11 cellular contexts compared by ENCODE assay signal in the genomic region with DNA sequence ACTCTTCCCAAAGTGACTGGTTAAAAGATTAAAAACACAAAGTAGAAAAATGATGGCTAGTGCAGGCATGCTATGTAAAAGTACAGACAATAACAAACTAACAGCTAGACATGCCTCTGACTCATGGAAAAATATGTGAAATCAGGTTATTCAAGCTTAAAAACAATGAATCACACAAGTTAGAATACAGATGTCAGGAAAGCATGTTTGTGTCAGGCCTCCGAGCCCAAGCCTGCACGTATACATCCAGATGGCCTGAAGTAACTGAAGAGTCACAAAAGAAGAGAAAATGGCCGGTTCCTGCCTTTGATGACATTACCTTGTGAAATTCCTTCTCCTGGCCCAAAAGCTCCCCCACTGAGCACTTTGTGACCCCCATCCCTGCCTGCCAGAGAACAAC.
DNase-seq lines count a peak whose midpoint lies in the region; FAIRE-seq and TF ChIP-seq lines count a peak whose summit lies in the region.
"Had no signal": no experiment of that assay in that cellular context is flagged by ENCODE, and none has a peak within 500 bp of the region (broad histone marks: within the 10 kb centered on the region; RNA-seq: fewer than 3 reads in every experiment).

No MANE protein-coding gene starts in this region.

- DNase-seq in HFFc6 (peak; percentile 92), cardiac fibroblast (ENCODE audit: low read depth in 2 of 2) (peak; percentile 91 to 99), kidney tubule cell (ENCODE audit: low spot score) (peak; percentile 95), NCI-H1436 treated with DMSO at 0.1 percent for 48 hours (lab: John Stamatoyannopoulos, UW) (no peak), mucosa of gallbladder (ENCODE audit: low spot score) (no peak), D721Med (ENCODE audit: insufficient read length, low spot score) (no peak)
- no peak for DNase-seq in T-helper 2 cell treated with Interferon-gamma antibody and Interleukin-4, amounts not matched to agents 5 μg/mL and 100 μg/mL, for 36 hours (ENCODE audit: low spot score)
- DNase-seq: activated CD8-positive, alpha-beta memory T cell treated with anti-CD3 and anti-CD28 coated beads, Interleukin-2, amount 50 U/mL, for 4 hours; COR-L47; endodermal cell had no signal

- H3K4me1 Mint-ChIP-seq in HFFc6 (ENCODE audit: low read depth), result peaks cover 53% of the 10 kb centered on the region
- no peaks in the 10 kb centered on the region for H3K4me1 Mint-ChIP-seq in T-helper 2 cell treated with Interferon-gamma antibody and Interleukin-4, amounts not matched to agents 5 μg/mL and 100 μg/mL, for 36 hours (ENCODE audit: low read depth)
- H3K4me1 Mint-ChIP-seq: endodermal cell had no signal

- H3K4me3 ChIP-seq in ACC112 (ENCODE audit: low read depth, low read length), result peak overlapping the region; percentile 45
- no peak overlapping the region for H3K4me3 ChIP-seq in cardiac fibroblast (replicated peaks in 1 of 2; ENCODE audit: low read depth in 2 of 2, low read length in 2 of 2)

- peaks cover 23% of the 10 kb centered on the region for H3K4me1 ChIP-seq in ACC112 (ENCODE audit: control insufficient read depth, insufficient read depth, low read length, unreplicated experiment)

- no peaks in the 10 kb centered on the region; the same call in 1 of the 2 replicates for H3K27me3 Mint-ChIP-seq in HFFc6 (ENCODE audit: insufficient read depth)
- no peaks in the 10 kb centered on the region for H3K27me3 Mint-ChIP-seq in T-helper 2 cell treated with Interferon-gamma antibody and Interleukin-4, amounts not matched to agents 5 μg/mL and 100 μg/mL, for 36 hours (ENCODE audit: low read depth)

- H2AFZ ChIP-seq in ACC112 (ENCODE audit: low read length, unreplicated experiment), result no peak overlapping the region

- peaks cover 5% of the 10 kb centered on the region; the same call in 1 of the 2 replicates for H3K36me3 Mint-ChIP-seq in HFFc6 (ENCODE audit: low read depth)
- H3K36me3 Mint-ChIP-seq in T-helper 2 cell treated with Interferon-gamma antibody and Interleukin-4, amounts not matched to agents 5 μg/mL and 100 μg/mL, for 36 hours (ENCODE audit: low read depth), result no peaks in the 10 kb centered on the region

- no peak for TF ChIP-seq CTCF in HFFc6 (IDR thresholded peaks at IDR 0.05)
- no peak for TF ChIP-seq CTCF in cardiac fibroblast (IDR thresholded peaks at IDR 0.05; ENCODE audit: low read depth, low read length)
- TF ChIP-seq CTCF in D721Med (IDR thresholded peaks at IDR 0.05; ENCODE audit: insufficient read depth, missing control alignments), result no peak

- no peaks in the 10 kb centered on the region for H3K9me3 Mint-ChIP-seq in HFFc6
- no peaks in the 10 kb centered on the region for H3K9me3 Mint-ChIP-seq in T-helper 2 cell treated with Interferon-gamma antibody and Interleukin-4, amounts not matched to agents 5 μg/mL and 100 μg/mL, for 36 hours

- H3K27ac Mint-ChIP-seq in HFFc6, result peak overlapping the region; percentile 93
- H3K27ac Mint-ChIP-seq in T-helper 2 cell treated with Interferon-gamma antibody and Interleukin-4, amounts not matched to agents 5 μg/mL and 100 μg/mL, for 36 hours, result no peak overlapping the region
- H3K27ac Mint-ChIP-seq: endodermal cell had no signal

- H3K27ac ChIP-seq in ACC112 (ENCODE audit: low read depth, low read length), result peak overlapping the region; percentile 91

- no peaks in the 10 kb centered on the region for H3K79me2 ChIP-seq in ACC112 (ENCODE audit: control insufficient read depth, insufficient read depth, low read length, unreplicated experiment)

- H3K27me3 ChIP-seq in ACC112 (ENCODE audit: insufficient read depth, low read length), result no peaks in the 10 kb centered on the region

- no peaks in the 10 kb centered on the region for H3K36me3 ChIP-seq in ACC112 (ENCODE audit: insufficient read depth, low read length)

- no peak for FAIRE-seq in D721Med (lab: Jason Lieb, UNC)

- H3K4me3 Mint-ChIP-seq in HFFc6, result peak overlapping the region; percentile 33
- H3K4me3 Mint-ChIP-seq in T-helper 2 cell treated with Interferon-gamma antibody and Interleukin-4, amounts not matched to agents 5 μg/mL and 100 μg/mL, for 36 hours, result no peak overlapping the region
- H3K4me3 Mint-ChIP-seq: endodermal cell had no signal

Comparison
In these comparisons a context has a peak if more than half of its experiments do, and no peak if none do; other contexts are left out.
1. DNase-seq: peak in HFFc6 (single experiment), cardiac fibroblast (2 of 2) and kidney tubule cell (single experiment); none in NCI-H1436 treated with DMSO at 0.1 percent for 48 hours (single experiment), mucosa of gallbladder (single experiment), D721Med (single experiment) and T-helper 2 cell treated with Interferon-gamma antibody and Interleukin-4, amounts not matched to agents 5 μg/mL and 100 μg/mL, for 36 hours (single experiment).